8 cellular contexts compared by ENCODE assay signal in the genomic region with DNA sequence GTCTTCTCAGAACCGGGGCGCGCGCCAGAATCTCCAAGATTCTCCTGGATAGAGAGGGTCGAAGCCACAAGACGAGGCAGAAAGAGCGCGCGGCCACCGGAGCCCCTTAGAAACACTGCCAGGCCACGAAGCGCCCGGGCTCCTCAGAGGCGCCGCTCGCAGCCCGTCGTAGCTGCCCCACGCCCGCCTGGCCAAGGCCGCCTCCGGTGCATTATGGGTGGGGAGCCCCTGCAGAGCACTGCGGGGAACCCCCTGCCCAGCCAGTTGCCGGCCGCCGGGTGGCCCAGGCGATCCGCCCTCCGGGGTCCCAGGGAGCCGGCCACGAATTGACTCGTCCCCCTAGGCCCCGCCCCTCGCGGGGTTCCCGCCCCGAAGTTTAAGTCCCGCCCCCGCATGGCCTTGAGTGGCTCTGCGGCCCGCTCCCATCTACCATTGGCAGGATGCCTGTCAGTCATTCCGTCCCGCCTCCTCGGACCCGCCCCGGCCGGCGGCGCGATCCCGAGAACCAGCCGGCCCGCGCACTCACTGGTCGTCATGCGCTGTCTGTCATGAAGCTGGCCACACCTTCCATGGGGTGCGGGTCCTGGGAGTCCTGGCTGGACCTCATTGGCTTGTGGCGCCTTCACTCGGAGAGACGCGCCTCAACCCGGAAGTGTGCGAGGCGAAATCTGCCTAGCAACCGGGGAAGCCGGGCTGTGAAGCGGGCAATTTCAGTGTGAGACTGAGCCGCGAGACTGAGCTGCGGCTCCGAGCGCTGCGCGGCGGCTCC. TPM values are rescaled to one million over a fixed set of nuclear protein-coding genes. Genes with fewer than 3 reads are reported as not detected.
DNase-seq lines count a peak whose midpoint lies in the region; ATAC-seq, FAIRE-seq and TF ChIP-seq lines count a peak whose summit lies in the region.

No MANE protein-coding gene starts in this region.

- no peak for TF ChIP-seq CTCF in WI38 (IDR thresholded peaks at IDR 0.05; ENCODE audit: low read depth, low read length)
- TF ChIP-seq CTCF in bronchial epithelial cell (IDR thresholded peaks at IDR 0.05; ENCODE audit: insufficient read depth, low read length, severe bottlenecking) = peak; percentile 1

- H3K9me3 ChIP-seq in small intestine (ENCODE audit: control insufficient read depth, low read depth) = no peaks in the 10 kb centered on the region

- H3K4me3 ChIP-seq in WI38 (ENCODE audit: low read depth, low read length) (peak overlapping the region; percentile 93), bronchial epithelial cell (ENCODE audit: low read depth, low read length) (peak overlapping the region; percentile 76), small intestine (ENCODE audit: low read depth in 1 of 2, low read length in 2 of 2) (peak overlapping the region; percentile 85 to 90)

- DNase-seq in AG08396 (ENCODE audit: low spot score) = peak; percentile 97
- peak; percentile 98 for DNase-seq in NCI-H2227 (lab: John Stamatoyannopoulos, UW; ENCODE audit: unreplicated experiment)
- peak; percentile 98 for DNase-seq in bronchial epithelial cell (ENCODE audit: low read depth)
- peak; percentile 94 for DNase-seq in iPS-NIHi11 (ENCODE audit: low spot score)
- DNase-seq in small intestine = peak; percentile 100

- H3K4me1 ChIP-seq in small intestine (ENCODE audit: control insufficient read depth in 2 of 2, insufficient read depth in 1 of 2, low read depth in 1 of 2, low read length in 1 of 2) = peaks cover 6 to 11% of the 10 kb centered on the region in 2 donors

- FAIRE-seq in bronchial epithelial cell (lab: Jason Lieb, UNC) (peak; percentile 50), small intestine (lab: Jason Lieb, UNC) (no peak)

- WGBS in small intestine, 3 donors = 0% methylated on average over 58 to 75 of the region's 75 CpGs

- peak overlapping the region; percentile 93 to 97 for H3K27ac ChIP-seq in small intestine (ENCODE audit: low read depth in 1 of 2, low read length in 1 of 2)

- ATAC-seq in GM18909 (IDR thresholded peaks at IDR 0.05; ENCODE audit: poor library complexity, unreplicated experiment) = peak; percentile 91
- peak; percentile 91 for ATAC-seq in HG03159 (IDR thresholded peaks at IDR 0.05; ENCODE audit: unreplicated experiment)

- no peaks in the 10 kb centered on the region for H3K27me3 ChIP-seq in bronchial epithelial cell (ENCODE audit: control insufficient read depth, insufficient read depth, low read length)
- no peaks in the 10 kb centered on the region for H3K27me3 ChIP-seq in small intestine (ENCODE audit: control insufficient read depth in 2 of 2, insufficient read depth in 2 of 2, low read length in 2 of 2)

- no peaks in the 10 kb centered on the region for H3K36me3 ChIP-seq in bronchial epithelial cell (ENCODE audit: control insufficient read depth, insufficient read depth, low read length)
- no peaks in the 10 kb centered on the region for H3K36me3 ChIP-seq in small intestine (ENCODE audit: control insufficient read depth in 2 of 2, insufficient read depth in 2 of 2, low read length in 2 of 2)

RNA-seq across cellular contexts. Expression of a gene that starts 20.2 kb away (rescaled TPM):
- total RNA-seq in bronchial epithelial cell = 48.4 and 49.0 TPM in 2 replicates
- 10 to 100 TPM; 25.9 to 36.5 (median 29.5) TPM for polyA plus RNA-seq in small intestine

Comparison
In these comparisons a context has a peak if more than half of its experiments do, and no peak if none do; other contexts are left out.
1. Peak in every context shown above with its lines: DNase-seq, ATAC-seq, H3K4me3 ChIP-seq and H3K27ac ChIP-seq.